10 cellular contexts compared by ENCODE assay signal in genomic region chr19:13902993-13903555, GRCh38. TPM values are rescaled to one million over a fixed set of nuclear protein-coding genes. Genes with fewer than 3 reads are reported as not detected.
A peak's percentile ranks its signal among the peaks of the same experiment; 100 is the strongest.
DNase-seq lines count a peak whose midpoint lies in the region; ATAC-seq and TF ChIP-seq lines count a peak whose summit lies in the region.
"Had no signal": no experiment of that assay in that cellular context is flagged by ENCODE, and none has a peak within 500 bp of the region (broad histone marks: within the 10 kb centered on the region; RNA-seq: fewer than 3 reads in every experiment).

No MANE protein-coding gene starts in this region.

- no peaks in the 10 kb centered on the region for H3K27me3 Mint-ChIP-seq in activated naive CD4-positive, alpha-beta T cell treated with anti-CD3 and anti-CD28 coated beads for 36 hours (ENCODE audit: low read depth)
- no peaks in the 10 kb centered on the region for H3K27me3 Mint-ChIP-seq in activated naive CD8-positive, alpha-beta T cell treated with anti-CD3 and anti-CD28 coated beads for 36 hours
- no peaks in the 10 kb centered on the region for H3K27me3 Mint-ChIP-seq in osteocyte (ENCODE audit: unreplicated experiment)

- no peak overlapping the region for H3K4me3 Mint-ChIP-seq in activated naive CD4-positive, alpha-beta T cell treated with anti-CD3 and anti-CD28 coated beads for 36 hours
- H3K4me3 Mint-ChIP-seq in activated naive CD8-positive, alpha-beta T cell treated with anti-CD3 and anti-CD28 coated beads for 36 hours = no peak overlapping the region
- no peak overlapping the region for H3K4me3 Mint-ChIP-seq in osteocyte (ENCODE audit: unreplicated experiment)

- no peak overlapping the region for H3K9ac ChIP-seq in Karpas-422 (ENCODE audit: low read length)

- H3K4me2 ChIP-seq in Karpas-422 (ENCODE audit: low read depth, low read length, poor library complexity, severe bottlenecking) = no peak overlapping the region

- no peak overlapping the region for H3K27ac Mint-ChIP-seq in activated naive CD4-positive, alpha-beta T cell treated with anti-CD3 and anti-CD28 coated beads for 36 hours
- H3K27ac Mint-ChIP-seq in activated naive CD8-positive, alpha-beta T cell treated with anti-CD3 and anti-CD28 coated beads for 36 hours = peak overlapping the region; percentile 42
- no peak overlapping the region for H3K27ac Mint-ChIP-seq in osteocyte (ENCODE audit: unreplicated experiment)

- no peak for ATAC-seq in left lung

- H2AFZ ChIP-seq in Karpas-422 (ENCODE audit: low read length) = no peak overlapping the region

- peak; percentile 58 for DNase-seq in activated naive CD4-positive, alpha-beta T cell treated with anti-CD3 and anti-CD28 coated beads for 36 hours
- DNase-seq in activated naive CD4-positive, alpha-beta T cell treated with anti-CD3 and anti-CD28 coated beads, Interleukin-2, amount 50 U/mL, for 16 hours = no peak
- DNase-seq in Karpas-422 (peak; percentile 81), osteocyte (ENCODE audit: extremely low spot score, unreplicated experiment) (no peak), left lung (no peak), cerebellar nuclear complex (lab: John Stamatoyannopoulos, UW) (no peak), NK-92 (lab: John Stamatoyannopoulos, UW; ENCODE audit: unreplicated experiment) (no peak)
- DNase-seq in activated naive CD8-positive, alpha-beta T cell treated with anti-CD3 and anti-CD28 coated beads for 36 hours = peak; percentile 26

- H3K27me3 ChIP-seq in Karpas-422 (ENCODE audit: low read length) (no peaks in the 10 kb centered on the region), left lung (no peaks in the 10 kb centered on the region)
- H3K27me3 ChIP-seq: SJSA1 had no signal

- H3K9me3 ChIP-seq in Karpas-422 (ENCODE audit: low read length) (no peaks in the 10 kb centered on the region), left lung (no peaks in the 10 kb centered on the region)
- H3K9me3 ChIP-seq: SJSA1 had no signal

- peaks cover 10% of the 10 kb centered on the region for H3K79me2 ChIP-seq in Karpas-422 (ENCODE audit: low read length)

- CTCF ChIA-PET in activated naive CD4-positive, alpha-beta T cell treated with anti-CD3 and anti-CD28 coated beads for 36 hours (lab: Charles Lee) = interaction anchor here (0.6 to 1.7 kb wide), 19 partner anchors 17 to 579 kb away, joined by 3 to 8 read pairs (median 4); partner anchors contain the start of genes IL27RA and RFX1

- H3K4me3 ChIP-seq in Karpas-422 (ENCODE audit: low read length) (no peak overlapping the region), left lung (no peak overlapping the region)
- H3K4me3 ChIP-seq: coronary artery, SJSA1 had no signal

- no peaks in the 10 kb centered on the region for H3K9me2 ChIP-seq in Karpas-422 (replicated peaks; ENCODE audit: insufficient read depth, low read length)

- H3K4me1 ChIP-seq in Karpas-422 (ENCODE audit: low read length) = peaks cover 11% of the 10 kb centered on the region
- peaks cover 3 to 19% of the 10 kb centered on the region in 2 donors for H3K4me1 ChIP-seq in left lung

- no peak overlapping the region for H3K27ac ChIP-seq in Karpas-422 (ENCODE audit: low read length)
- H3K27ac ChIP-seq in left lung = no peak overlapping the region
- H3K27ac ChIP-seq: coronary artery, SJSA1 had no signal

- no peaks in the 10 kb centered on the region for H4K20me1 ChIP-seq in Karpas-422 (ENCODE audit: insufficient read depth, low read depth, low read length)

- H3K4me1 Mint-ChIP-seq in activated naive CD4-positive, alpha-beta T cell treated with anti-CD3 and anti-CD28 coated beads for 36 hours (ENCODE audit: low read depth) = peaks cover 30% of the 10 kb centered on the region
- peaks cover 15% of the 10 kb centered on the region for H3K4me1 Mint-ChIP-seq in activated naive CD8-positive, alpha-beta T cell treated with anti-CD3 and anti-CD28 coated beads for 36 hours
- H3K4me1 Mint-ChIP-seq in osteocyte (ENCODE audit: unreplicated experiment) = peaks cover 15% of the 10 kb centered on the region

- peaks cover 5% of the 10 kb centered on the region for H3K36me3 Mint-ChIP-seq in activated naive CD4-positive, alpha-beta T cell treated with anti-CD3 and anti-CD28 coated beads for 36 hours (ENCODE audit: low read depth)
- H3K36me3 Mint-ChIP-seq in activated naive CD8-positive, alpha-beta T cell treated with anti-CD3 and anti-CD28 coated beads for 36 hours = peaks cover 3% of the 10 kb centered on the region
- H3K36me3 Mint-ChIP-seq in osteocyte (ENCODE audit: unreplicated experiment) = no peaks in the 10 kb centered on the region

- H3K36me3 ChIP-seq in Karpas-422 (ENCODE audit: insufficient read depth, low read length) (no peaks in the 10 kb centered on the region), left lung (no peaks in the 10 kb centered on the region)
- H3K36me3 ChIP-seq: SJSA1 had no signal

- H3K9me3 Mint-ChIP-seq in activated naive CD4-positive, alpha-beta T cell treated with anti-CD3 and anti-CD28 coated beads for 36 hours = peaks cover 1% of the 10 kb centered on the region
- peaks cover 3% of the 10 kb centered on the region for H3K9me3 Mint-ChIP-seq in activated naive CD8-positive, alpha-beta T cell treated with anti-CD3 and anti-CD28 coated beads for 36 hours
- H3K9me3 Mint-ChIP-seq in osteocyte (ENCODE audit: unreplicated experiment) = no peaks in the 10 kb centered on the region

- intact Hi-C loops in activated naive CD4-positive, alpha-beta T cell treated with anti-CD3 and anti-CD28 coated beads for 36 hours (cut with micrococcal nuclease) = loop anchor here (2.0 kb wide), 1 partner anchor 146 kb away; no protein-coding TSS in a partner anchor
- intact Hi-C loops in left lung (cut with DNase I) = no loop called here

- peak; percentile 46 for TF ChIP-seq CTCF in osteocyte (IDR thresholded peaks at IDR 0.05)
- TF ChIP-seq CTCF in left lung (IDR thresholded peaks at IDR 0.05) = peak in 1 of 2 donors; percentile 24

RNA-seq across cellular contexts. Expression of gene BRME1, which starts 2.8 kb away (rescaled TPM):
- total RNA-seq in activated naive CD4-positive, alpha-beta T cell treated with anti-CD3 and anti-CD28 coated beads for 36 hours = 1 to 10 TPM; 5.8 to 5.9 TPM
- total RNA-seq in Karpas-422 (2014; rRNA removed; shearing (Covaris generic); ENCODE audit: low replicate concordance) = 0.47 TPM in 1 of 2 replicates, not detected in the other
- 1 to 10 TPM; 6.9 to 7.3 TPM for total RNA-seq in activated naive CD8-positive, alpha-beta T cell treated with anti-CD3 and anti-CD28 coated beads for 36 hours
- total RNA-seq in osteocyte (3.7 and 4.1 TPM in 2 replicates), left lung (1 to 10 TPM; 3.7 to 4.2 TPM)

RNA-seq across cellular contexts. Expression of gene CC2D1A, which starts 2.9 kb away (rescaled TPM):
- 10 to 100 TPM; 27.4 to 28.6 TPM for total RNA-seq in activated naive CD4-positive, alpha-beta T cell treated with anti-CD3 and anti-CD28 coated beads for 36 hours
- total RNA-seq in Karpas-422 (2014; rRNA removed; shearing (Covaris generic); ENCODE audit: low replicate concordance) = 9.9 and 28.6 TPM in 2 replicates
- 10 to 100 TPM; 24.4 to 25.0 TPM for total RNA-seq in activated naive CD8-positive, alpha-beta T cell treated with anti-CD3 and anti-CD28 coated beads for 36 hours
- total RNA-seq in osteocyte = 44.3 and 51.3 TPM in 2 replicates
- 10 to 100 TPM; 30.8 to 33.7 TPM for total RNA-seq in left lung

RNA-seq across cellular contexts. Expression of gene NANOS3, which starts 26.1 kb away (rescaled TPM):
- under 1 TPM; 0.55 to 0.74 TPM for total RNA-seq in activated naive CD4-positive, alpha-beta T cell treated with anti-CD3 and anti-CD28 coated beads for 36 hours
- total RNA-seq in Karpas-422 (2014; rRNA removed; shearing (Covaris generic); ENCODE audit: low replicate concordance) = not detected in 2 replicates
- total RNA-seq in activated naive CD8-positive, alpha-beta T cell treated with anti-CD3 and anti-CD28 coated beads for 36 hours = under 1 TPM; 0.70 to 0.80 TPM
- 1.1 and 3.5 TPM in 2 replicates for total RNA-seq in osteocyte
- total RNA-seq in left lung = 1 to 10 TPM in 1 of 2 donors, under 1 TPM in 1; 0.89 to 1.8 TPM

RNA-seq across cellular contexts. Expression of gene PODNL1, which starts 35.1 kb away (rescaled TPM):
- total RNA-seq in activated naive CD4-positive, alpha-beta T cell treated with anti-CD3 and anti-CD28 coated beads for 36 hours = under 1 TPM in 1 of 2 experiments, not detected in 1; 0.29 TPM
- total RNA-seq in Karpas-422 (2014; rRNA removed; shearing (Covaris generic); ENCODE audit: low replicate concordance) = not detected in 2 replicates
- not detected for total RNA-seq in activated naive CD8-positive, alpha-beta T cell treated with anti-CD3 and anti-CD28 coated beads for 36 hours
- total RNA-seq in osteocyte (2.3 and 2.4 TPM in 2 replicates), left lung (10 to 100 TPM in 1 of 2 donors, 1 to 10 TPM in 1; 1.3 to 17.9 TPM)

RNA-seq across cellular contexts. Expression of gene DCAF15, which starts 49.2 kb away (rescaled TPM):
- 10 to 100 TPM; 67.7 to 70.6 TPM for total RNA-seq in activated naive CD4-positive, alpha-beta T cell treated with anti-CD3 and anti-CD28 coated beads for 36 hours
- 15.1 and 41.4 TPM in 2 replicates for total RNA-seq in Karpas-422 (2014; rRNA removed; shearing (Covaris generic); ENCODE audit: low replicate concordance)
- total RNA-seq in activated naive CD8-positive, alpha-beta T cell treated with anti-CD3 and anti-CD28 coated beads for 36 hours = 10 to 100 TPM; 54.3 to 54.6 TPM
- total RNA-seq in osteocyte (27.4 and 29.3 TPM in 2 replicates), left lung (10 to 100 TPM; 20.2 to 32.5 TPM)

Comparison
In these comparisons a context has a peak if more than half of its experiments do, and no peak if none do; other contexts are left out.
1. DNase-seq: peak in activated naive CD4-positive, alpha-beta T cell treated with anti-CD3 and anti-CD28 coated beads for 36 hours (single experiment), Karpas-422 (single experiment) and activated naive CD8-positive, alpha-beta T cell treated with anti-CD3 and anti-CD28 coated beads for 36 hours (single experiment); none in activated naive CD4-positive, alpha-beta T cell treated with anti-CD3 and anti-CD28 coated beads, Interleukin-2, amount 50 U/mL, for 16 hours (single experiment), osteocyte (single experiment), left lung (0 of 2), cerebellar nuclear complex (0 of 2) and NK-92 (single experiment).